16 cellular contexts compared by ENCODE assay signal in the genomic region with DNA sequence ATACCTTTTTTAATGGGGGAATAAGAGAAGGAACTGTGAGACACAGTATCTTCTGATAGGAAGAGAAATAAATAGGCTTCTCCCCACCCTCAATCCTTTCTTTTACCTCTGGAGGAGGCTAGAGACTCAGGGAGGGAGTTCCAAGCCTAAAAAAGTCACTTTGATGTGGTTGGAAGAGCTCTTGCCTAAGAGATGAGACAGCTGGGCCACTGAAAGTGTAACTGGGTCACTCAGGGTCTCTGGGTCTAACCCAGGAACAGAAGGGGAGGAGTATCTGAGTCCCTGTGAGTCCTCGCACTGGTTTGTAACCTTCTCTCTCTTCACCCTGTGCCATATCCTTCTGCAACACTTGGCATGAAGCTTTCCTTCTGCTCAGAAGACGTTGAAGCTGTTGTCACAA.
DNase-seq lines count a peak whose midpoint lies in the region; ATAC-seq, FAIRE-seq and TF ChIP-seq lines count a peak whose summit lies in the region.
"Had no signal": no experiment of that assay in that cellular context is flagged by ENCODE, and none has a peak within 500 bp of the region (broad histone marks: within the 10 kb centered on the region; RNA-seq: fewer than 3 reads in every experiment).

No MANE protein-coding gene starts in this region.

- RAD21 ChIA-PET in GM12878 (lab: Charles Lee; ENCODE audit: unreplicated experiment): no interaction called here

- no peak for TF ChIP-seq RAD21 in GM12878 (IDR thresholded peaks at IDR 0.05; ENCODE audit: insufficient read depth, low read depth, low read length)

- H3K4me3 ChIP-seq in BLaER1: no peak overlapping the region
- no peak overlapping the region for H3K4me3 ChIP-seq in GM12865 (ENCODE audit: low read depth, low read length)
- no peak overlapping the region for H3K4me3 ChIP-seq in GM12878
- H3K4me3 ChIP-seq in psoas muscle: no peak overlapping the region
- H3K4me3 ChIP-seq in testis: no peak overlapping the region

- no TSS peak for BruUV-seq in GM12878 (replicated peaks; lab: Mats Ljungman, UMichigan)

- H3K4me1 ChIP-seq in BLaER1 (peaks cover 20% of the 10 kb centered on the region), GM12878 (ENCODE audit: control insufficient read depth, insufficient read depth, low read length) (no peaks in the 10 kb centered on the region), psoas muscle (no peaks in the 10 kb centered on the region), testis (peaks cover 3% of the 10 kb centered on the region)

- H3K36me3 ChIP-seq in BLaER1 (no peaks in the 10 kb centered on the region), GM12878 (ENCODE audit: control insufficient read depth in 2 of 2, insufficient read depth in 2 of 2, low read length in 1 of 2) (no peaks in the 10 kb centered on the region), psoas muscle (ENCODE audit: insufficient read depth in 1 of 2, low read depth in 1 of 2) (no peaks in the 10 kb centered on the region), testis (ENCODE audit: low read depth, missing control alignments) (no peaks in the 10 kb centered on the region)

- 25% methylated on average over 2 of the region's 2 CpGs for WGBS in GM12878 (ENCODE audit: insufficient coverage, insufficient replicate concordance, low lambda C conversion rate, missing lambda C conversion rate)
- 14 to 36% (median 22%) methylated on average over 2 of the region's 2 CpGs for WGBS in psoas muscle, 3 donors
- WGBS in testis, 2 donors: 64 to 81% methylated on average over 2 of the region's 2 CpGs

- POLR2A ChIA-PET in GM12878 (lab: Charles Lee): no interaction called here

- H2AFZ ChIP-seq in GM12878 (ENCODE audit: control insufficient read depth, low read depth, low read length): no peak overlapping the region

- H3K9me3 ChIP-seq in BLaER1 (no peaks in the 10 kb centered on the region), GM12878 (replicated peaks; ENCODE audit: control insufficient read depth, insufficient read depth, low read length) (no peaks in the 10 kb centered on the region), psoas muscle (no peaks in the 10 kb centered on the region), testis (no peaks in the 10 kb centered on the region)

- no peak for TF ChIP-seq CTCF in GM12865 (IDR thresholded peaks at IDR 0.05; ENCODE audit: insufficient read depth, low read depth, low read length, missing control alignments)
- no peak for TF ChIP-seq CTCF in GM12878 (IDR thresholded peaks at IDR 0.05 in 2 of 3, conservative IDR thresholded peaks at IDR 0.05 in 1 of 3; ENCODE audit: control insufficient read depth in 2 of 3, extremely low read depth in 1 of 3, insufficient read depth in 1 of 3, low read depth in 3 of 3, low read length in 3 of 3)
- TF ChIP-seq CTCF in psoas muscle (IDR thresholded peaks at IDR 0.05): peak; percentile 31
- TF ChIP-seq CTCF in testis (IDR thresholded peaks at IDR 0.05): no peak

- H3K27ac ChIP-seq in BLaER1 (no peak overlapping the region), GM12878 (ENCODE audit: control insufficient read depth, insufficient read depth) (no peak overlapping the region), psoas muscle (no peak overlapping the region), testis (no peak overlapping the region)
- H3K27ac ChIP-seq: HL-60 had no signal

- H3K27me3 ChIP-seq in BLaER1 (no peaks in the 10 kb centered on the region), GM12878 (replicated peaks in 1 of 2; ENCODE audit: control insufficient read depth in 2 of 2, insufficient read depth in 2 of 2, low read length in 1 of 2) (no peaks in the 10 kb centered on the region; a peak in 1 of 4 replicates), psoas muscle (ENCODE audit: insufficient read depth in 3 of 3, low read length in 2 of 3) (no peaks in the 10 kb centered on the region), testis (no peaks in the 10 kb centered on the region)

- in situ Hi-C loops in GM12878 (cut with MboI): no loop called here

- H3K9ac ChIP-seq in BLaER1 (no peak overlapping the region), GM12878 (ENCODE audit: control insufficient read depth, insufficient read depth, low read length) (no peak overlapping the region)

- H4K20me1 ChIP-seq in BLaER1: no peaks in the 10 kb centered on the region
- H4K20me1 ChIP-seq in GM12878 (ENCODE audit: control insufficient read depth, insufficient read depth): no peaks in the 10 kb centered on the region

- TF ChIP-seq EP300 in GM12878 (IDR thresholded peaks at IDR 0.05; ENCODE audit: borderline replicate concordance in 1 of 2, control insufficient read depth in 1 of 2, low read depth in 2 of 2, low read length in 2 of 2): no peak

- SMC1A ChIA-PET in GM12878 (lab: Charles Lee; ENCODE audit: uncharacterized antibody, unreplicated experiment): interaction anchor here (0.7 to 1.4 kb wide), 2 partner anchors 9 to 134 kb away, joined by 4 to 7 read pairs; no protein-coding TSS in a partner anchor

- no peaks in the 10 kb centered on the region for H3K79me2 ChIP-seq in GM12878 (ENCODE audit: control insufficient read depth, insufficient read depth, low read length)

- CTCF ChIA-PET in GM12878 (lab: Yijun Ruan, JAX): no interaction called here

- H3K4me2 ChIP-seq in BLaER1 (peak overlapping the region; percentile 54), GM12878 (ENCODE audit: control insufficient read depth, insufficient read depth) (no peak overlapping the region)

- TF ChIP-seq POLR2A in GM12878 (IDR thresholded peaks at IDR 0.05; ENCODE audit: low read depth, low read length): no peak
- no peak for TF ChIP-seq POLR2A in testis (IDR thresholded peaks at IDR 0.05)

- no peak for ATAC-seq in GM12878
- ATAC-seq in psoas muscle: peak; percentile 91 to 97 (median 93)
- ATAC-seq: CD8-positive, alpha-beta T cell had no signal

- no peak for FAIRE-seq in GM12878 (lab: Jason Lieb, UNC)
- FAIRE-seq: D721Med had no signal

- intact Hi-C loops in GM12878 (cut with micrococcal nuclease; ENCODE audit: unreplicated experiment): no loop called here
- intact Hi-C loops in psoas muscle (cut with DNase I): loop anchor here (5.0 to 10.0 kb wide), 2 partner anchors 197 to 319 kb away; no protein-coding TSS in a partner anchor
- intact Hi-C loops in testis (cut with DNase I; ENCODE audit: low total_unique reads): no loop called here

- DNase-seq in GM12865 (ENCODE audit: low read depth) (peak; percentile 4), GM12878 (ENCODE audit: low read depth, low spot score) (no peak), psoas muscle (no peak), testis (no peak), NCI-H2227 (lab: John Stamatoyannopoulos, UW; ENCODE audit: unreplicated experiment) (no peak)
- no peak for DNase-seq in activated effector memory CD4-positive, alpha-beta T cell treated with Interleukin-2 at 50 U/mL for 16 hours
- DNase-seq: ACHN; CD8-positive, alpha-beta T cell; COR-L47; DMS153; DMS79 treated with DMSO at 0.1 percent for 48 hours; GDM1; HCEC 1CT had no signal

TF ChIP-seq in GM12878, 131 proteins besides CTCF, POLR2A, EP300 and RAD21:
- peak; percentile 54; the same call in 1 of the 2 replicates for TF ChIP-seq TCF7 (IDR thresholded peaks at IDR 0.05; ENCODE audit: borderline replicate concordance)
- TF ChIP-seq, protein P1, sequence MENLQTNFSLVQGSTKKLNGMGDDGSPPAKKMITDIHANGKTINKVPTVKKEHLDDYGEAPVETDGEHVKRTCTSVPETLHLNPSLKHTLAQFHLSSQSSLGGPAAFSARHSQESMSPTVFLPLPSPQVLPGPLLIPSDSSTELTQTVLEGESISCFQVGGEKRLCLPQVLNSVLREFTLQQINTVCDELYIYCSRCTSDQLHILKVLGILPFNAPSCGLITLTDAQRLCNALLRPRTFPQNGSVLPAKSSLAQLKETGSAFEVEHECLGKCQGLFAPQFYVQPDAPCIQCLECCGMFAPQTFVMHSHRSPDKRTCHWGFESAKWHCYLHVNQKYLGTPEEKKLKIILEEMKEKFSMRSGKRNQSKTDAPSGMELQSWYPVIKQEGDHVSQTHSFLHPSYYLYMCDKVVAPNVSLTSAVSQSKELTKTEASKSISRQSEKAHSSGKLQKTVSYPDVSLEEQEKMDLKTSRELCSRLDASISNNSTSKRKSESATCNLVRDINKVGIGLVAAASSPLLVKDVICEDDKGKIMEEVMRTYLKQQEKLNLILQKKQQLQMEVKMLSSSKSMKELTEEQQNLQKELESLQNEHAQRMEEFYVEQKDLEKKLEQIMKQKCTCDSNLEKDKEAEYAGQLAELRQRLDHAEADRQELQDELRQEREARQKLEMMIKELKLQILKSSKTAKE (IDR thresholded peaks at IDR 0.05; ENCODE audit: low read depth, poor library complexity, severe bottlenecking): no peak

Comparison
In these comparisons a context has a peak if more than half of its experiments do, and no peak if none do; other contexts are left out.
1. intact Hi-C loops: an anchor here in psoas muscle (5.0 to 10.0 kb wide); none called in GM12878 and testis.